ENCODE assay signal across 8 cellular contexts in the genomic region with DNA sequence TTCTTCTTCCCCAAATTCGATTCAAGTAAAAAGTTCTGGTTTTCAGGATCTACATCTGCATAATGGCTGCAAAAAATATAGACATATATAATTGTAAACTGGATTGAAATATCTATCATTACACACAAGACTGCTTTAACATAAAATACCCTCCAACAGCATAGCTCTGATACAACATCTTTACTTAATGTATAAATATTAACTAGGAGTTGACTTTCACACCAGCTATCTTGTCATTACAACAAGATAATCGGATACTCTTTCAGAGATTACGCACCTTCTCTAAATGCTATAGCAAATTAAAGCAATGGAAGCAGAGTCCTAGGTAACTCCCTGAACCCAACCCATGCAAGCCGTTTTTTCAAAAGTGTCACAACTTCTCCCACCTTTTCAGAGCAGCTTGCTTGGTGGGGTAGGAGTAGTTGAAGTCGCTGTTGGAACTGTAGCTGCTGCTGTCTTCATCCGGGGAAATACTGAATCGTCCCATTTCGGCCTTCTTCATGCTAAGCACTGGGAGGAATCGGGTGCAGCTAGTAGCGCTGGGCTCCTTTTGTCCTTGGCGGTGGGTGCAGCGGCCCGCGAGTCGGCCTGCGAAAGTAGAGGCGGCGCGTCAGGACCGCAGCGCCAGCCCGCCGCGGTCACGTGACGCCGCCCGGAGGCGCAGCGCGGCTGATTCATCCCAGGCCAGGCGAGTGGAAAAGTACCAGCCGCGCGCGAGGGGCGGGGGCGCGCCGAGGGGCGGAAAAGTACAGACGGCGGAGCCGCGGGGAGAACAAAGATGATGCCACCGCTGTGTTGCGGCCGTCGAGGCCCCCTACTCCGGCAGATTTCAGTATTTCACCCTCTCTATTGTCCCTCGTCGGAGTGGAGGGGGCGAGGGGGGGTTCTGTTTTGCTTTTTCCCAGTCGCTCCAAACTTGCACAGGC. TPM values are rescaled to one million over a fixed set of nuclear protein-coding genes. Genes with fewer than 3 reads are reported as not detected.
DNase-seq lines count a peak whose midpoint lies in the region; ATAC-seq and TF ChIP-seq lines count a peak whose summit lies in the region.

No MANE protein-coding gene starts in this region.

- peak; percentile 48 for ATAC-seq in HG02571 (IDR thresholded peaks at IDR 0.05; ENCODE audit: unreplicated experiment)

- peak overlapping the region; percentile 97 for H3K4me3 Mint-ChIP-seq in type B pancreatic cell

- peak overlapping the region; percentile 68 for H3K27ac ChIP-seq in SU-DHL-6 (ENCODE audit: low read depth, low read length)

- TF ChIP-seq CTCF in GM12865 (IDR thresholded peaks at IDR 0.05; ENCODE audit: insufficient read depth, low read depth, low read length, missing control alignments) = no peak
- TF ChIP-seq CTCF in NB4 (IDR thresholded peaks at IDR 0.05; ENCODE audit: low read depth, low read length) = peak; percentile 2
- no peak for TF ChIP-seq CTCF in SU-DHL-6 (IDR thresholded peaks at IDR 0.05; ENCODE audit: insufficient read depth, low read length, poor library complexity, severe bottlenecking)
- TF ChIP-seq CTCF in type B pancreatic cell (conservative IDR thresholded peaks at IDR 0.05) = no peak

- H3K4me1 Mint-ChIP-seq in type B pancreatic cell (ENCODE audit: unreplicated experiment) = peaks cover 44% of the 10 kb centered on the region

- H3K9me3 ChIP-seq in SU-DHL-6 (ENCODE audit: insufficient read depth, low read length) = no peaks in the 10 kb centered on the region

- H3K9me3 Mint-ChIP-seq in type B pancreatic cell = no peaks in the 10 kb centered on the region

- H3K4me3 ChIP-seq in GM12865 (ENCODE audit: low read depth, low read length) (peak overlapping the region; percentile 94), NB4 (ENCODE audit: low read depth, low read length) (peak overlapping the region; percentile 93), SU-DHL-6 (ENCODE audit: insufficient read depth, low read length, poor library complexity, severe bottlenecking) (peak overlapping the region; percentile 97)

- peaks cover 29% of the 10 kb centered on the region for H3K36me3 ChIP-seq in SU-DHL-6 (ENCODE audit: low read length)

- H3K36me3 Mint-ChIP-seq in type B pancreatic cell = peaks cover 40% of the 10 kb centered on the region

- H2AFZ ChIP-seq in SU-DHL-6 (ENCODE audit: low read depth, low read length, severe bottlenecking) = peak overlapping the region; percentile 73

- peaks cover 10% of the 10 kb centered on the region for H4K20me1 ChIP-seq in SU-DHL-6 (ENCODE audit: low read depth, low read length)

- intact Hi-C loops in cardiac septum (cut with DNase I) = loop anchor here (1.0 to 5.0 kb wide), 2 partner anchors 191 to 287 kb away; no protein-coding TSS in a partner anchor

- H3F3A ChIP-seq in SU-DHL-6 (ENCODE audit: insufficient read depth) = peaks cover 9% of the 10 kb centered on the region

- H3K9ac ChIP-seq in SU-DHL-6 (ENCODE audit: low read length) = peak overlapping the region; percentile 73

- no peaks in the 10 kb centered on the region for H3K27me3 ChIP-seq in SU-DHL-6 (ENCODE audit: low read length)

- DNase-seq in GM12865 (ENCODE audit: low read depth) = peak; percentile 92
- DNase-seq in NB4 (ENCODE audit: low read depth) = peak; percentile 95
- peak; percentile 89 for DNase-seq in activated naive CD8-positive, alpha-beta T cell treated with anti-CD3 and anti-CD28 coated beads, Interleukin-2, amount 50 U/mL, for 16 hours (ENCODE audit: low read depth, low spot score)
- DNase-seq in cardiac septum (ENCODE audit: low spot score) = peak; percentile 96
- peak; percentile 90 for DNase-seq in pons (ENCODE audit: low spot score)
- peak; percentile 94 for DNase-seq in type B pancreatic cell (ENCODE audit: extremely low spot score, unreplicated experiment)

- H3K79me2 ChIP-seq in SU-DHL-6 (ENCODE audit: insufficient read depth, low read length) = no peaks in the 10 kb centered on the region

- no peaks in the 10 kb centered on the region for H3K27me3 Mint-ChIP-seq in type B pancreatic cell

- H3K27ac Mint-ChIP-seq in type B pancreatic cell = peak overlapping the region; percentile 99

- TF ChIP-seq POLR2A in NB4 (IDR thresholded peaks at IDR 0.05; ENCODE audit: extremely low read depth, insufficient read length) = peak; percentile 86

- H3K9me2 ChIP-seq in SU-DHL-6 (replicated peaks; ENCODE audit: insufficient read depth, low read length) = no peaks in the 10 kb centered on the region

- H3K4me2 ChIP-seq in SU-DHL-6 (ENCODE audit: low read depth, low read length, poor library complexity, severe bottlenecking) = peak overlapping the region; percentile 95

RNA-seq across cellular contexts. Expression of gene SLC38A2, which starts 1.5 kb away (rescaled TPM):
- total RNA-seq in cardiac septum = 140 TPM
- 204 and 217 TPM in 2 replicates for total RNA-seq in type B pancreatic cell (ENCODE audit: low replicate concordance)

Comparison
In these comparisons a context has a peak if more than half of its experiments do, and no peak if none do; other contexts are left out.
1. Peak in every context shown above with its lines: DNase-seq, ATAC-seq, H3K4me3 ChIP-seq and H3K27ac ChIP-seq.